Comparison of ENCODE assay signal across 1 cellular context in the genomic region with DNA sequence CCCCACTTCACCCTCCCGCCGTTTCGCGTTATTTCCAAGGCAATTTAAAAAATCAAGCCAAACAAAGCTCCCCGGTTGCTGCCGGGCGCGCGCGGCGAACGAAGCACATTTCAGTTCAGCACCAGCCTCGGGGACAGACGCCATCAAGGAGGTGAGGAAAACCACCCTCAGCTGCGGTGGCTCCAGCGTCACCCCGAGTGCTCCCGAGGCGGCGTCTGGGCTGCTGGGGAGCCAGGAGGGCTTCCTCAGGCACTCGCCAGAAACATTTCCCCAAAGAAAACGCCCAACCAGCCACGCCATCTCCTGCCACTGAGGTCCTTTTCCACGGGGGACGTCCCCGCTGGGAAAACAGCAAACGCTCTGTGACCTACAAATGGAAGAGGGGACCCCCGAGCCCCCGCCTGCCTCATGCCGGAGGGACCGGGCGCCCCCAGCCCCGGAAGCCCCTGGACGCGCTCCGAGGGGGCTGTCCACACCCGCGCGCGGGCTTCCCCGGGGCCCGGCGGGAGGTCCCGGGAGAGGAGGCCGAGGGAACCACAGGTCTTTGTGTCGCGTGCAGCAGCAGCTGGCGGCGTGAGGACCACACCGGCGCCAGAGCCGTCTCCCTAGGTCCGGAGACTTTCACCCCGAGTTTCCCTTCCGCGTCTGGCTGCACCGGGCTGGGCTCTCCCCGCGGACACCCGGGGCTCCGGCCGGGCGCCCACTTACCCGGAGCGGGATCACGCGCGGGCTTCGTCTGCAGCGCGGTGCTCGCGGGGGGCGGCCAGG.
TF ChIP-seq lines count a peak whose summit lies in the region.

No MANE protein-coding gene starts in this region.

TF ChIP-seq in H1, 55 proteins besides CTCF, POLR2A, EP300 and RAD21 (continued from another document):
- TF ChIP-seq, protein P1, sequence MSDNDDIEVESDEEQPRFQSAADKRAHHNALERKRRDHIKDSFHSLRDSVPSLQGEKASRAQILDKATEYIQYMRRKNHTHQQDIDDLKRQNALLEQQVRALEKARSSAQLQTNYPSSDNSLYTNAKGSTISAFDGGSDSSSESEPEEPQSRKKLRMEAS (IDR thresholded peaks at IDR 0.05): peak; percentile 87
- TF ChIP-seq SAP30 (IDR thresholded peaks at IDR 0.05; ENCODE audit: insufficient read depth, insufficient replicate concordance, low read length) (peak; percentile 98), MAFK (IDR thresholded peaks at IDR 0.05; ENCODE audit: low read depth, low read length) (no peak), POU5F1 (IDR thresholded peaks at IDR 0.05; ENCODE audit: low read depth, low read length) (no peak), KDM4A (IDR thresholded peaks at IDR 0.05; ENCODE audit: low read depth, low read length, severe bottlenecking) (peak; percentile 86), CBX8 (IDR thresholded peaks at IDR 0.05; ENCODE audit: borderline replicate concordance, low read depth, low read length) (no peak), ASH2L (IDR thresholded peaks at IDR 0.05; ENCODE audit: low read length) (peak; percentile 53), JUN (IDR thresholded peaks at IDR 0.05; ENCODE audit: low read depth, low read length) (no peak), FOSL1 (IDR thresholded peaks at IDR 0.05; ENCODE audit: insufficient read depth, low read depth, low read length) (no peak), JUND (IDR thresholded peaks at IDR 0.05; ENCODE audit: low read length) (no peak), GABPA (IDR thresholded peaks at IDR 0.05; ENCODE audit: borderline replicate concordance, insufficient read depth, low read length) (no peak; the same call in 1 of the 2 replicates), RBBP5 (IDR thresholded peaks at IDR 0.05; ENCODE audit: borderline replicate concordance, low read depth, low read length) (peak; percentile 36; the same call in 1 of the 2 replicates), BACH1 (IDR thresholded peaks at IDR 0.05; ENCODE audit: low read length) (peak; percentile 20; the same call in 1 of the 2 replicates), CREB1 (IDR thresholded peaks at IDR 0.05) (peak; percentile 45), TAF1 (IDR thresholded peaks at IDR 0.05; ENCODE audit: low read depth, low read length) (0 out of 2 replicates have a peak, but pooled peaks have one; percentile 45), SUZ12 (IDR thresholded peaks at IDR 0.05; ENCODE audit: low read length) (no peak), RXRA (IDR thresholded peaks at IDR 0.05; ENCODE audit: insufficient read depth, low read depth, low read length) (no peak)
- TF ChIP-seq, protein P2, sequence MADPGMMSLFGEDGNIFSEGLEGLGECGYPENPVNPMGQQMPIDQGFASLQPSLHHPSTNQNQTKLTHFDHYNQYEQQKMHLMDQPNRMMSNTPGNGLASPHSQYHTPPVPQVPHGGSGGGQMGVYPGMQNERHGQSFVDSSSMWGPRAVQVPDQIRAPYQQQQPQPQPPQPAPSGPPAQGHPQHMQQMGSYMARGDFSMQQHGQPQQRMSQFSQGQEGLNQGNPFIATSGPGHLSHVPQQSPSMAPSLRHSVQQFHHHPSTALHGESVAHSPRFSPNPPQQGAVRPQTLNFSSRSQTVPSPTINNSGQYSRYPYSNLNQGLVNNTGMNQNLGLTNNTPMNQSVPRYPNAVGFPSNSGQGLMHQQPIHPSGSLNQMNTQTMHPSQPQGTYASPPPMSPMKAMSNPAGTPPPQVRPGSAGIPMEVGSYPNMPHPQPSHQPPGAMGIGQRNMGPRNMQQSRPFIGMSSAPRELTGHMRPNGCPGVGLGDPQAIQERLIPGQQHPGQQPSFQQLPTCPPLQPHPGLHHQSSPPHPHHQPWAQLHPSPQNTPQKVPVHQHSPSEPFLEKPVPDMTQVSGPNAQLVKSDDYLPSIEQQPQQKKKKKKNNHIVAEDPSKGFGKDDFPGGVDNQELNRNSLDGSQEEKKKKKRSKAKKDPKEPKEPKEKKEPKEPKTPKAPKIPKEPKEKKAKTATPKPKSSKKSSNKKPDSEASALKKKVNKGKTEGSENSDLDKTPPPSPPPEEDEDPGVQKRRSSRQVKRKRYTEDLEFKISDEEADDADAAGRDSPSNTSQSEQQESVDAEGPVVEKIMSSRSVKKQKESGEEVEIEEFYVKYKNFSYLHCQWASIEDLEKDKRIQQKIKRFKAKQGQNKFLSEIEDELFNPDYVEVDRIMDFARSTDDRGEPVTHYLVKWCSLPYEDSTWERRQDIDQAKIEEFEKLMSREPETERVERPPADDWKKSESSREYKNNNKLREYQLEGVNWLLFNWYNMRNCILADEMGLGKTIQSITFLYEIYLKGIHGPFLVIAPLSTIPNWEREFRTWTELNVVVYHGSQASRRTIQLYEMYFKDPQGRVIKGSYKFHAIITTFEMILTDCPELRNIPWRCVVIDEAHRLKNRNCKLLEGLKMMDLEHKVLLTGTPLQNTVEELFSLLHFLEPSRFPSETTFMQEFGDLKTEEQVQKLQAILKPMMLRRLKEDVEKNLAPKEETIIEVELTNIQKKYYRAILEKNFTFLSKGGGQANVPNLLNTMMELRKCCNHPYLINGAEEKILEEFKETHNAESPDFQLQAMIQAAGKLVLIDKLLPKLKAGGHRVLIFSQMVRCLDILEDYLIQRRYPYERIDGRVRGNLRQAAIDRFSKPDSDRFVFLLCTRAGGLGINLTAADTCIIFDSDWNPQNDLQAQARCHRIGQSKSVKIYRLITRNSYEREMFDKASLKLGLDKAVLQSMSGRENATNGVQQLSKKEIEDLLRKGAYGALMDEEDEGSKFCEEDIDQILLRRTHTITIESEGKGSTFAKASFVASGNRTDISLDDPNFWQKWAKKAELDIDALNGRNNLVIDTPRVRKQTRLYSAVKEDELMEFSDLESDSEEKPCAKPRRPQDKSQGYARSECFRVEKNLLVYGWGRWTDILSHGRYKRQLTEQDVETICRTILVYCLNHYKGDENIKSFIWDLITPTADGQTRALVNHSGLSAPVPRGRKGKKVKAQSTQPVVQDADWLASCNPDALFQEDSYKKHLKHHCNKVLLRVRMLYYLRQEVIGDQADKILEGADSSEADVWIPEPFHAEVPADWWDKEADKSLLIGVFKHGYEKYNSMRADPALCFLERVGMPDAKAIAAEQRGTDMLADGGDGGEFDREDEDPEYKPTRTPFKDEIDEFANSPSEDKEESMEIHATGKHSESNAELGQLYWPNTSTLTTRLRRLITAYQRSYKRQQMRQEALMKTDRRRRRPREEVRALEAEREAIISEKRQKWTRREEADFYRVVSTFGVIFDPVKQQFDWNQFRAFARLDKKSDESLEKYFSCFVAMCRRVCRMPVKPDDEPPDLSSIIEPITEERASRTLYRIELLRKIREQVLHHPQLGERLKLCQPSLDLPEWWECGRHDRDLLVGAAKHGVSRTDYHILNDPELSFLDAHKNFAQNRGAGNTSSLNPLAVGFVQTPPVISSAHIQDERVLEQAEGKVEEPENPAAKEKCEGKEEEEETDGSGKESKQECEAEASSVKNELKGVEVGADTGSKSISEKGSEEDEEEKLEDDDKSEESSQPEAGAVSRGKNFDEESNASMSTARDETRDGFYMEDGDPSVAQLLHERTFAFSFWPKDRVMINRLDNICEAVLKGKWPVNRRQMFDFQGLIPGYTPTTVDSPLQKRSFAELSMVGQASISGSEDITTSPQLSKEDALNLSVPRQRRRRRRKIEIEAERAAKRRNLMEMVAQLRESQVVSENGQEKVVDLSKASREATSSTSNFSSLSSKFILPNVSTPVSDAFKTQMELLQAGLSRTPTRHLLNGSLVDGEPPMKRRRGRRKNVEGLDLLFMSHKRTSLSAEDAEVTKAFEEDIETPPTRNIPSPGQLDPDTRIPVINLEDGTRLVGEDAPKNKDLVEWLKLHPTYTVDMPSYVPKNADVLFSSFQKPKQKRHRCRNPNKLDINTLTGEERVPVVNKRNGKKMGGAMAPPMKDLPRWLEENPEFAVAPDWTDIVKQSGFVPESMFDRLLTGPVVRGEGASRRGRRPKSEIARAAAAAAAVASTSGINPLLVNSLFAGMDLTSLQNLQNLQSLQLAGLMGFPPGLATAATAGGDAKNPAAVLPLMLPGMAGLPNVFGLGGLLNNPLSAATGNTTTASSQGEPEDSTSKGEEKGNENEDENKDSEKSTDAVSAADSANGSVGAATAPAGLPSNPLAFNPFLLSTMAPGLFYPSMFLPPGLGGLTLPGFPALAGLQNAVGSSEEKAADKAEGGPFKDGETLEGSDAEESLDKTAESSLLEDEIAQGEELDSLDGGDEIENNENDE (IDR thresholded peaks at IDR 0.05; ENCODE audit: insufficient replicate concordance, low read length): no peak
